ENCODE assay signal across 8 cellular contexts in the genomic region with DNA sequence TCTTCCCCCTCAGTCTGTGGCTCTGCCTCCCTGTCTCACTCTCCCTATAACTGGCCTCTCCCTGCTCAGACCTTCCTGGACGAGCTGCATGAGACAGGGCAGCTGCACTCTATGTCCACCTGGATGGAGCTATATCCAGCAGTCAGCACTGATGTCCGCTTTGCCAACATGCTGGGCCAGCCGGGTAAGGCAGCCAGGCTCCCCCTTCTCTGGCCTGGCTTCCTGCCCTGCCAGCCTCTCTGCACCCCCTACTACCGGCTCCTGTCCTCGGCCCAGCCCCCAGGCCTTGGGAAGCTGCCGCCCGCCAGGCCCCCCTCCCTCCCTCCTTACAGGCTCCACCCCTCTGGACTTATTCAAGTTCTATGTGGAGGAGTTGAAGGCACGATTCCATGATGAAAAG. TPM values are rescaled to one million over a fixed set of nuclear protein-coding genes. Genes with fewer than 3 reads are reported as not detected.
DNase-seq lines count a peak whose midpoint lies in the region.

No MANE protein-coding gene starts in this region.

- peak overlapping the region; percentile 62 for H3K27ac ChIP-seq in stomach smooth muscle (ENCODE audit: low read length)

- no peak overlapping the region for H3K4me3 ChIP-seq in adipocyte (ENCODE audit: low read length)
- peak overlapping the region; percentile 5 for H3K4me3 ChIP-seq in iPS-15b (ENCODE audit: low read depth, low read length)
- peak overlapping the region; percentile 35 to 37 for H3K4me3 ChIP-seq in stomach smooth muscle (ENCODE audit: low read length in 2 of 2)

- H3K27me3 ChIP-seq in adipocyte (replicated peaks; ENCODE audit: control insufficient read depth, insufficient read depth, low read length) (no peaks in the 10 kb centered on the region), iPS-15b (ENCODE audit: control insufficient read depth, insufficient read depth, low read length) (no peaks in the 10 kb centered on the region), stomach smooth muscle (ENCODE audit: control insufficient read depth in 1 of 2, insufficient read depth in 2 of 2, low read length in 2 of 2) (no peaks in the 10 kb centered on the region)

- H3K9me3 Mint-ChIP-seq in activated CD4-positive, alpha-beta T cell treated with anti-CD3 and anti-CD28 coated beads, Interleukin-2, amount 10 ng/mL, durations not matched to agents 7 days and 5 days: no peaks in the 10 kb centered on the region

- no peak for DNase-seq in activated CD4-positive, alpha-beta T cell treated with anti-CD3 and anti-CD28 coated beads, Interleukin-2, amount 10 ng/mL, durations not matched to agents 7 days and 5 days
- DNase-seq in activated CD4-positive, alpha-beta T cell treated with anti-CD3 and anti-CD28 coated beads, Interleukin-2, amount 50 U/mL, for 48 hours: no peak
- DNase-seq in adipocyte (ENCODE audit: low read depth): no peak
- no peak for DNase-seq in effector CD4-positive, alpha-beta T cell
- no peak for DNase-seq in stimulated activated CD4-positive, alpha-beta T cell treated with anti-CD3 and anti-CD28 coated beads, Interleukin-2, amount 100 ng/mL, for 24 hours
- no peak for DNase-seq in NCI-H748 treated with DMSO at 0.1 percent for 48 hours (lab: John Stamatoyannopoulos, UW)

- POLR2A ChIA-PET in activated CD4-positive, alpha-beta T cell treated with anti-CD3 and anti-CD28 coated beads, Interleukin-2, amount 10 ng/mL, durations not matched to agents 7 days and 5 days (lab: Charles Lee): interaction anchor here (0.6 to 1.1 kb wide), 2 partner anchors 37 to 104 kb away, joined by 3 to 4 read pairs; no protein-coding TSS in a partner anchor

- H3K9me3 ChIP-seq in adipocyte (ENCODE audit: control insufficient read depth, low read length) (no peaks in the 10 kb centered on the region), iPS-15b (ENCODE audit: control insufficient read depth, insufficient read depth, low read length) (no peaks in the 10 kb centered on the region), stomach smooth muscle (ENCODE audit: control insufficient read depth in 2 of 2, low read length in 2 of 2) (no peaks in the 10 kb centered on the region)

- H3K4me1 ChIP-seq in adipocyte (ENCODE audit: control insufficient read depth, insufficient read depth, low read length) (peaks cover 8% of the 10 kb centered on the region), iPS-15b (ENCODE audit: control insufficient read depth, insufficient read depth, low read length) (peaks cover 5% of the 10 kb centered on the region), stomach smooth muscle (ENCODE audit: control insufficient read depth, insufficient read depth, low read length) (peaks cover 17% of the 10 kb centered on the region)

- no peaks in the 10 kb centered on the region for H3K36me3 Mint-ChIP-seq in activated CD4-positive, alpha-beta T cell treated with anti-CD3 and anti-CD28 coated beads, Interleukin-2, amount 10 ng/mL, durations not matched to agents 7 days and 5 days (ENCODE audit: low read depth)

- peaks cover 12% of the 10 kb centered on the region for H3K36me3 ChIP-seq in adipocyte (ENCODE audit: control insufficient read depth, insufficient read depth, low read length, severe bottlenecking)
- peaks cover 23% of the 10 kb centered on the region for H3K36me3 ChIP-seq in iPS-15b (ENCODE audit: control insufficient read depth, insufficient read depth, low read length)
- H3K36me3 ChIP-seq in stomach smooth muscle (ENCODE audit: control insufficient read depth in 2 of 2, insufficient read depth in 2 of 2, low read length in 2 of 2): peaks cover 5 to 40% of the 10 kb centered on the region in 2 donors

- H3K9ac ChIP-seq in adipocyte (ENCODE audit: low read length) (peak overlapping the region; percentile 36), iPS-15b (ENCODE audit: low read depth, low read length) (no peak overlapping the region), stomach smooth muscle (ENCODE audit: low read length in 2 of 2) (peak overlapping the region; percentile 23 to 58)

- H3K27ac Mint-ChIP-seq in activated CD4-positive, alpha-beta T cell treated with anti-CD3 and anti-CD28 coated beads, Interleukin-2, amount 10 ng/mL, durations not matched to agents 7 days and 5 days: peak overlapping the region; percentile 58

- no peaks in the 10 kb centered on the region for H3K27me3 Mint-ChIP-seq in activated CD4-positive, alpha-beta T cell treated with anti-CD3 and anti-CD28 coated beads, Interleukin-2, amount 10 ng/mL, durations not matched to agents 7 days and 5 days

- H3K4me1 Mint-ChIP-seq in activated CD4-positive, alpha-beta T cell treated with anti-CD3 and anti-CD28 coated beads, Interleukin-2, amount 10 ng/mL, durations not matched to agents 7 days and 5 days: peaks cover 12% of the 10 kb centered on the region

- no peak overlapping the region for H3K4me3 Mint-ChIP-seq in activated CD4-positive, alpha-beta T cell treated with anti-CD3 and anti-CD28 coated beads, Interleukin-2, amount 10 ng/mL, durations not matched to agents 7 days and 5 days

- CTCF ChIA-PET in activated CD4-positive, alpha-beta T cell treated with anti-CD3 and anti-CD28 coated beads, Interleukin-2, amount 10 ng/mL, durations not matched to agents 7 days and 5 days (lab: Charles Lee): interaction anchor here (0.6 to 4.3 kb wide), 20 partner anchors 9 to 240 kb away, joined by 3 to 22 read pairs (median 4); partner anchors contain the start of genes FMNL3, PRPF40B and TMBIM6

RNA-seq across cellular contexts. Expression of gene PRPF40B, which starts 14.0 kb away (rescaled TPM):
- 10 to 100 TPM; 11.6 to 11.7 TPM for total RNA-seq in activated CD4-positive, alpha-beta T cell treated with anti-CD3 and anti-CD28 coated beads, Interleukin-2, amount 10 ng/mL, durations not matched to agents 7 days and 5 days

RNA-seq across cellular contexts. Expression of gene FAM186B, which starts 32.0 kb away (rescaled TPM):
- total RNA-seq in activated CD4-positive, alpha-beta T cell treated with anti-CD3 and anti-CD28 coated beads, Interleukin-2, amount 10 ng/mL, durations not matched to agents 7 days and 5 days: under 1 TPM; 0.15 TPM
